In genomic region chr18:45772081-45772480, GRCh38 we compare ENCODE assay signal across 22 cellular contexts. TPM values are rescaled to one million over a fixed set of nuclear protein-coding genes. Genes with fewer than 3 reads are reported as not detected.
DNase-seq lines count a peak whose midpoint lies in the region; ATAC-seq and TF ChIP-seq lines count a peak whose summit lies in the region.
"Had no signal": no experiment of that assay in that cellular context is flagged by ENCODE, and none has a peak within 500 bp of the region (broad histone marks: within the 10 kb centered on the region; RNA-seq: fewer than 3 reads in every experiment).

No MANE protein-coding gene starts in this region.

- POLR2A ChIA-PET in IMR-90 (lab: Charles Lee; ENCODE audit: unreplicated experiment), result interaction anchor here (1.1 kb wide), 1 partner anchor 31 kb away, joined by 4 read pairs; no protein-coding TSS in a partner anchor
- POLR2A ChIA-PET in CD8-positive, alpha-beta memory T cell (lab: Charles Lee), result no interaction called here

- no peak for TF ChIP-seq POLR2A in IMR-90 (IDR thresholded peaks at IDR 0.05; ENCODE audit: low read depth, low read length)

- H3K27me3 ChIP-seq in BLaER1, result peaks cover 18% of the 10 kb centered on the region
- no peaks in the 10 kb centered on the region for H3K27me3 ChIP-seq in IMR-90 (ENCODE audit: control insufficient read depth, insufficient read depth, low read length)
- no peaks in the 10 kb centered on the region for H3K27me3 ChIP-seq in skeletal muscle satellite cell (ENCODE audit: control insufficient read depth, insufficient read depth, low read length)
- H3K27me3 ChIP-seq in right cardiac atrium (ENCODE audit: control insufficient read depth, insufficient read depth), result no peaks in the 10 kb centered on the region
- no peaks in the 10 kb centered on the region for H3K27me3 ChIP-seq in CD8-positive, alpha-beta memory T cell (ENCODE audit: insufficient read depth, low read length, poor library complexity, severe bottlenecking)
- H3K27me3 ChIP-seq: BE2C, MG63, Peyer's patch, SJSA1 had no signal

- H3K23ac ChIP-seq in IMR-90 (ENCODE audit: low read depth, low read length), result peak overlapping the region; percentile 88

- peak overlapping the region; percentile 76 for H3K27ac Mint-ChIP-seq in chondrocyte (ENCODE audit: unreplicated experiment)
- H3K27ac Mint-ChIP-seq in CD8-positive, alpha-beta memory T cell, result no peak overlapping the region

- 75% methylated on average over 2 of the region's 4 CpGs; no CpG with 5 or more reads in 1 of the 2 experiments for WGBS in IMR-90 (ENCODE audit: extremely low coverage in 2 of 2, insufficient read length in 1 of 2), 2 experiments
- WGBS in right cardiac atrium, result 85% methylated on average over 4 of the region's 4 CpGs

- H2BK20ac ChIP-seq in IMR-90 (ENCODE audit: low read depth, low read length), result peak overlapping the region; percentile 60

- peak overlapping the region; percentile 95 for H4K91ac ChIP-seq in IMR-90 (ENCODE audit: insufficient read depth, low read depth, low read length)

- ATAC-seq in IMR-90 (ENCODE audit: low read depth) (no peak; the same call in 1 of the 2 replicates), right cardiac atrium (no peak)

- no peak overlapping the region for H3K4me3 Mint-ChIP-seq in chondrocyte (ENCODE audit: unreplicated experiment)
- peak overlapping the region in 1 of 7 donors; percentile 3 for H3K4me3 Mint-ChIP-seq in CD8-positive, alpha-beta memory T cell

- TF ChIP-seq CTCF in IMR-90 (conservative IDR thresholded peaks at IDR 0.05; ENCODE audit: low read depth, low read length) (no peak), chondrocyte (IDR thresholded peaks at IDR 0.05) (no peak)

- H3K4me1 ChIP-seq in BLaER1 (peaks cover 54% of the 10 kb centered on the region), IMR-90 (ENCODE audit: control insufficient read depth, insufficient read depth, low read length) (peaks cover 17% of the 10 kb centered on the region), skeletal muscle satellite cell (ENCODE audit: control insufficient read depth, insufficient read depth, low read length) (peaks cover 66% of the 10 kb centered on the region), right cardiac atrium (ENCODE audit: control insufficient read depth, insufficient read depth, low read length) (no peaks in the 10 kb centered on the region)
- H3K4me1 ChIP-seq in CD8-positive, alpha-beta memory T cell (ENCODE audit: insufficient read depth, low read length), result peaks cover 19% of the 10 kb centered on the region
- H3K4me1 ChIP-seq: BE2C had no signal

- peak overlapping the region; percentile 96; the same call in 2 of the 3 replicates for H2BK15ac ChIP-seq in IMR-90 (ENCODE audit: low read depth, low read length)

- H3K9ac ChIP-seq in BLaER1 (no peak overlapping the region), IMR-90 (ENCODE audit: low read depth, low read length) (peak overlapping the region; percentile 24; the same call in 1 of the 2 replicates), skeletal muscle satellite cell (ENCODE audit: low read depth, low read length) (peak overlapping the region; percentile 52)

- peak overlapping the region; percentile 96 for H2BK5ac ChIP-seq in IMR-90 (ENCODE audit: low read depth, low read length, poor library complexity, severe bottlenecking)

- H3K9me3 ChIP-seq in BLaER1 (peaks cover 18% of the 10 kb centered on the region), IMR-90 (ENCODE audit: control insufficient read depth, insufficient read depth, low read length) (no peaks in the 10 kb centered on the region), skeletal muscle satellite cell (replicated peaks; ENCODE audit: low read length) (no peaks in the 10 kb centered on the region), right cardiac atrium (ENCODE audit: control insufficient read depth, low read length) (no peaks in the 10 kb centered on the region)
- no peaks in the 10 kb centered on the region for H3K9me3 ChIP-seq in CD8-positive, alpha-beta memory T cell (ENCODE audit: low read length)
- H3K9me3 ChIP-seq: BE2C, MG63, Peyer's patch, SJSA1 had no signal

- H3K4me3 ChIP-seq in BLaER1 (no peak overlapping the region), IMR-90 (ENCODE audit: insufficient read depth, low read depth, low read length) (no peak overlapping the region), skeletal muscle satellite cell (ENCODE audit: low read length) (peak overlapping the region; percentile 23), right cardiac atrium (ENCODE audit: low read length) (no peak overlapping the region)
- H3K4me3 ChIP-seq in CD8-positive, alpha-beta memory T cell (ENCODE audit: low read length), result no peak overlapping the region
- H3K4me3 ChIP-seq: MG63, Peyer's patch, SJSA1 had no signal

- peak overlapping the region; percentile 96 for H4K5ac ChIP-seq in IMR-90 (ENCODE audit: low read depth, low read length)

- H3K4ac ChIP-seq in IMR-90 (ENCODE audit: low read depth, low read length), result peak overlapping the region; percentile 98

- H3K14ac ChIP-seq in IMR-90 (replicated peaks; ENCODE audit: low read depth, low read length), result peak overlapping the region; percentile 97

- peak overlapping the region; percentile 90 for H3K4me2 ChIP-seq in BLaER1
- peak overlapping the region; percentile 30; the same call in 1 of the 2 replicates for H3K4me2 ChIP-seq in IMR-90 (ENCODE audit: low read depth, low read length)
- H3K4me2 ChIP-seq in skeletal muscle satellite cell (ENCODE audit: low read length), result peak overlapping the region; percentile 6

- H4K20me1 ChIP-seq in BLaER1 (no peaks in the 10 kb centered on the region), IMR-90 (ENCODE audit: insufficient read depth, low read length) (no peaks in the 10 kb centered on the region)

- H3K56ac ChIP-seq in IMR-90 (ENCODE audit: extremely low read depth, insufficient read depth, low read length), result peak overlapping the region; percentile 54; the same call in 1 of the 2 replicates

- in situ Hi-C loops in IMR-90 (cut with MboI; ENCODE audit: low sequenced_read_pairs), result no loop called here

- H2AFZ ChIP-seq in IMR-90 (replicated peaks; ENCODE audit: low read length, poor library complexity), result peak overlapping the region; percentile 65

- peak overlapping the region; percentile 96 for H3K18ac ChIP-seq in IMR-90 (ENCODE audit: low read depth, low read length)

- no peaks in the 10 kb centered on the region for H3K27me3 Mint-ChIP-seq in chondrocyte (ENCODE audit: low read depth)
- peaks cover 11 to 20% of the 10 kb centered on the region in 2 donors for H3K27me3 Mint-ChIP-seq in CD8-positive, alpha-beta memory T cell

- no peak overlapping the region for H3K27ac ChIP-seq in BLaER1
- H3K27ac ChIP-seq in IMR-90 (ENCODE audit: insufficient read depth, low read length), result peak overlapping the region; percentile 74
- H3K27ac ChIP-seq in right cardiac atrium (ENCODE audit: low read length), result no peak overlapping the region
- no peak overlapping the region for H3K27ac ChIP-seq in CD8-positive, alpha-beta memory T cell (ENCODE audit: low read depth, low read length)
- H3K27ac ChIP-seq: Peyer's patch, SJSA1 had no signal

- no TSS peak for BruUV-seq in IMR-90 (replicated peaks; lab: Mats Ljungman, UMichigan)

- H2AK5ac ChIP-seq in IMR-90 (ENCODE audit: low read depth, low read length), result peak overlapping the region; percentile 97

- H3K4me1 Mint-ChIP-seq in chondrocyte (ENCODE audit: low read depth), result peaks cover 56% of the 10 kb centered on the region
- H3K4me1 Mint-ChIP-seq in CD8-positive, alpha-beta memory T cell, result peaks cover 46 to 52% (median 47%) of the 10 kb centered on the region in 3 donors

- DNase-seq in IMR-90 (no peak), chondrocyte (ENCODE audit: low spot score) (no peak), right cardiac atrium (no peak)
- DNase-seq in activated T-cell treated with anti-CD3 and anti-CD28 coated beads, Interleukin-2, amount 50 U/mL, for 48 hours, result no peak
- no peak for DNase-seq in CD8-positive, alpha-beta memory T cell
- DNase-seq: BE2C; CD4-positive, alpha-beta memory T cell; DMS79; Kasumi-1; NCI-H1092; NCI-H146; NCI-H2029 treated with DMSO at 0.1 percent for 48 hours; NCI-H2171; NCI-H446; NCI-H526 treated with DMSO at 0.1 percent for 48 hours; NK-92 treated with Interleukin-12 subunit alpha and Interleukin-12 subunit beta, amount 100 ng/mL, for 24 hours; Peyer's patch had no signal

- H4K8ac ChIP-seq in IMR-90 (ENCODE audit: low read depth in 2 of 2, low read length in 2 of 2), result peak overlapping the region; percentile 90 to 95

- H3K36me3 ChIP-seq in BLaER1 (no peaks in the 10 kb centered on the region), IMR-90 (ENCODE audit: control insufficient read depth, insufficient read depth, low read length) (no peaks in the 10 kb centered on the region), skeletal muscle satellite cell (ENCODE audit: insufficient read depth, low read length) (no peaks in the 10 kb centered on the region)
- H3K36me3 ChIP-seq in CD8-positive, alpha-beta memory T cell (ENCODE audit: insufficient read depth, low read length), result no peaks in the 10 kb centered on the region
- H3K36me3 ChIP-seq: BE2C, MG63, Peyer's patch, SJSA1 had no signal

- intact Hi-C loops in IMR-90 (cut with micrococcal nuclease), result no loop called here
- intact Hi-C loops in right cardiac atrium (cut with DNase I), result no loop called here

- peak overlapping the region; percentile 93 for H2BK120ac ChIP-seq in IMR-90 (ENCODE audit: low read depth, low read length)

- peaks cover 0 to 7% of the 10 kb centered on the region in 2 experiments; a peak in 1 of 4 replicates for H3K79me1 ChIP-seq in IMR-90 (ENCODE audit: low read depth in 1 of 2, low read length in 2 of 2)

- peaks cover 15% of the 10 kb centered on the region for H3K9me1 ChIP-seq in IMR-90 (ENCODE audit: insufficient read depth, low read length)

- TF ChIP-seq RAD21 in IMR-90 (IDR thresholded peaks at IDR 0.05; ENCODE audit: low read length), result no peak

- H2AK9ac ChIP-seq in IMR-90 (replicated peaks; ENCODE audit: low read depth, low read length, poor library complexity), result peak overlapping the region; percentile 32

- dilution Hi-C loops in IMR-90 (cut with HindIII; ENCODE audit: low sequenced_read_pairs, unreplicated experiment), result no loop called here

- no peaks in the 10 kb centered on the region for H3K36me3 Mint-ChIP-seq in chondrocyte (ENCODE audit: low read depth)
- peaks cover 0 to 4% (median 0%) of the 10 kb centered on the region in 3 donors for H3K36me3 Mint-ChIP-seq in CD8-positive, alpha-beta memory T cell
- H3K36me3 Mint-ChIP-seq: CD4-positive, alpha-beta memory T cell had no signal

- no peaks in the 10 kb centered on the region for H3K9me3 Mint-ChIP-seq in chondrocyte (ENCODE audit: low read depth)
- no peaks in the 10 kb centered on the region for H3K9me3 Mint-ChIP-seq in CD8-positive, alpha-beta memory T cell

- CTCF ChIA-PET in IMR-90 (lab: Yijun Ruan, JAX), result no interaction called here
- CTCF ChIA-PET in CD8-positive, alpha-beta memory T cell (lab: Charles Lee), result no interaction called here

RNA-seq across cellular contexts. Expression of gene SLC14A1, which starts 48.1 kb away (rescaled TPM):
- total RNA-seq in IMR-90 (2012; rRNA removed) (21.7 and 31.9 TPM in 2 replicates), chondrocyte (0.25 TPM in 1 of 3 replicates, not detected in the others), right cardiac atrium (10 to 100 TPM in 1 of 4 donors, 1 to 10 TPM in 3; 5.2 to 15.7 (median 8.9) TPM)
- polyA plus RNA-seq in IMR-90 (2012; rRNA removed) (18.3 and 20.5 TPM in 2 replicates), right cardiac atrium (11.5 TPM)
- 24.8 and 32.4 TPM in 2 replicates for polyA plus RNA-seq in IMR-90 (2012; cell fraction: cytosol; rRNA removed)
- 45.7 and 80.2 TPM in 2 replicates for polyA plus RNA-seq in IMR-90 (2012; cell fraction: nucleus; rRNA removed; ENCODE audit: low replicate concordance)
- total RNA-seq in skeletal muscle satellite cell (2012; rRNA removed), result 0.22 and 2.5 TPM in 2 replicates
- total RNA-seq in CD8-positive, alpha-beta memory T cell, result 1 to 10 TPM; 2.3 to 3.6 TPM
- polyA plus RNA-seq in CD8-positive, alpha-beta memory T cell, result 3.8 TPM
- total RNA-seq: A172 had no signal

RNA-seq across cellular contexts. Expression of gene SIGLEC15, which starts 53.4 kb away (rescaled TPM):
- total RNA-seq in IMR-90 (2012; rRNA removed) (0.83 and 1.1 TPM in 2 replicates), chondrocyte (0.41 to 0.85 TPM (median 0.72 TPM) in 3 replicates), right cardiac atrium (under 1 TPM in 3 of 4 donors, not detected in 1; 0.11 to 0.38 (median 0.31) TPM)
- polyA plus RNA-seq in IMR-90 (2012; rRNA removed) (1.8 and 2.2 TPM in 2 replicates), right cardiac atrium (0.09 TPM)
- 1.9 and 4.8 TPM in 2 replicates for polyA plus RNA-seq in IMR-90 (2012; cell fraction: cytosol; rRNA removed)
- 1.3 and 3.0 TPM in 2 replicates for polyA plus RNA-seq in IMR-90 (2012; cell fraction: nucleus; rRNA removed; ENCODE audit: low replicate concordance)
- total RNA-seq in skeletal muscle satellite cell (2012; rRNA removed), result 1.7 and 3.3 TPM in 2 replicates
- total RNA-seq in CD8-positive, alpha-beta memory T cell, result not detected
- 0.07 TPM for polyA plus RNA-seq in CD8-positive, alpha-beta memory T cell
- total RNA-seq: CD4-positive, alpha-beta memory T cell had no signal
- polyA plus RNA-seq: CD4-positive, alpha-beta memory T cell had no signal

Comparison
In these comparisons a context has a peak if more than half of its experiments do, and no peak if none do; other contexts are left out.
1. H3K4me2 ChIP-seq: peak in every context shown above with its lines; median percentile 90 in BLaER1; 30 in IMR-90; 6 in skeletal muscle satellite cell.